ENCODE assay signal across 9 cellular contexts in the genomic region with DNA sequence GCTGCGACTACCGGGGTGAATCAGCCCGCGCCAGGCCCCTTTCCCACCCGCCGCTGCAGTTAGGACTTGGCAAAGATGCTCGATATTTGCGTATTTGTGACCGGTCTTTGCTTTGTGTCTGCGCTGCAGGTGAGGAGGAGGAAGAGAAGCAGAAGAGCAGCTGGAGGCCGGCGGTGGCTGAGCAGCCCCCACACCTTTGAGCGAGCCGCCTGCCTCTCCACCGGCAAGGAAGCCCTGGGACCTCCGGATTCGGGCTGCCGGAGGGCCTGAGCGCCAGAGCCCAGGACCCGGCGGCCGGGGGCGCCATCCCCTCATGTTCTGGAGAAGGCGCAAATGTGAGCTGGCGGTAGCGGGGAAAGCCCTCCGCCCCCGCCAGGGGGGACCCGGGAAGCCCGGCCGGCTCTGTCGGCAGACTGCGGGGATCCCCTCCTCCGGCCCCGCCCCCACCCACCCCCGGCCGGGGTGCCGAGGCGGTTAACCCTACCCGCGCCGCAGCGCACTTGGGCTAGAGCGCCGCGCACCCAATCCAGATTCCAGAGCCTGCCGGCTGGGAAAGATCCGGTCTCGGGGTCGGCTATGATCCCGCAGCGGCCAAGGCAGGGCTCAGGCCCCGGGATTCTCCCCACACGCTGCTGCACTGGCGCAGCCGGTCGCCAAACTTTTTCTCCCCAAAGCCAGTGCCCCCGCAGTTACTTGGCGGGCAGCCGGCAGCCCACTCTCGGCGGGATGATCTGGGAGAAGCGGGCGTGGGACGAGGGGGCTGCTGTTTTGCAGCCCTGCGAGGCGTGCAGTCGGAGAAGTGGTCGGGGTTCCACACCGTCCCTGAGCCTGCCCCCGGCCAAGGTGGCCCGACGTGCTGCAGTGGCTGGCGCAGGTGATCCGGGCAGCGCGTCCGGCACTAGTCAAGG. TPM values are rescaled to one million over a fixed set of nuclear protein-coding genes. Genes with fewer than 3 reads are reported as not detected.
DNase-seq lines count a peak whose midpoint lies in the region; ATAC-seq and TF ChIP-seq lines count a peak whose summit lies in the region.
"Had no signal": no experiment of that assay in that cellular context is flagged by ENCODE, and none has a peak within 500 bp of the region (broad histone marks: within the 10 kb centered on the region; RNA-seq: fewer than 3 reads in every experiment).

No MANE protein-coding gene starts in this region.

- DNase-seq in NCI-H2081 (lab: John Stamatoyannopoulos, UW) (peak; percentile 48 to 50), NCI-H2081 treated with DMSO at 0.1 percent for 48 hours (lab: John Stamatoyannopoulos, UW) (no peak), SK-MEL-5 (ENCODE audit: low read depth, low spot score) (peak; percentile 76), globus pallidus (ENCODE audit: low spot score) (peak; percentile 56), UCSD-AML1 (lab: John Stamatoyannopoulos, UW; ENCODE audit: unreplicated experiment) (no peak), KG1 (lab: John Stamatoyannopoulos, UW) (no peak)
- DNase-seq: activated B cell treated with CpG ODN at 0.5 μM for 24 hours had no signal

- peak overlapping the region; percentile 64 for H3K27ac ChIP-seq in parathyroid adenoma

- peak overlapping the region; percentile 56 for H3K4me3 ChIP-seq in parathyroid adenoma (ENCODE audit: low read depth, low read length)

- H3K9me3 ChIP-seq in parathyroid adenoma (ENCODE audit: control insufficient read depth, low read length): no peaks in the 10 kb centered on the region

- peak; percentile 38 for ATAC-seq in HG02973 (IDR thresholded peaks at IDR 0.05; ENCODE audit: unreplicated experiment)

- in situ Hi-C loops in SK-MEL-5 (cut with HindIII; ENCODE audit: low pct_unique_long_range_greater_than_20kb, low sequenced_read_pairs): no loop called here

- peak overlapping the region; percentile 94 for H2AFZ ChIP-seq in parathyroid adenoma

- peak overlapping the region; percentile 85 for H3K4me2 ChIP-seq in parathyroid adenoma (ENCODE audit: low read length)

- H3K9ac ChIP-seq in parathyroid adenoma: no peak overlapping the region

- peak; percentile 21 for TF ChIP-seq CTCF in parathyroid adenoma (IDR thresholded peaks at IDR 0.05)

- no peaks in the 10 kb centered on the region for H3K79me2 ChIP-seq in parathyroid adenoma

- H3K4me1 ChIP-seq in parathyroid adenoma: peaks cover 6% of the 10 kb centered on the region

- H3K36me3 ChIP-seq in parathyroid adenoma (ENCODE audit: control insufficient read depth, insufficient read depth, low read length): no peaks in the 10 kb centered on the region

- H3K27me3 ChIP-seq in parathyroid adenoma (ENCODE audit: control insufficient read depth, insufficient read depth, low read length): no peaks in the 10 kb centered on the region

RNA-seq across cellular contexts. Expression of a gene that starts 0.8 kb away (rescaled TPM):
- 15.8 and 16.0 TPM in 2 replicates for total RNA-seq in SK-MEL-5 (2014; rRNA removed; shearing (Covaris generic))
- polyA plus RNA-seq in SK-MEL-5 (2015; cell fraction: cytosol; rRNA removed): 24.8 and 34.0 TPM in 2 replicates
- polyA plus RNA-seq in SK-MEL-5 (2015; cell fraction: nucleus; rRNA removed): 35.6 and 47.0 TPM in 2 replicates
- total RNA-seq: activated B cell treated with CpG ODN at 0.5 μM for 24 hours had no signal

Comparison
In these comparisons a context has a peak if more than half of its experiments do, and no peak if none do; other contexts are left out.
1. DNase-seq: peak in NCI-H2081 (2 of 2), SK-MEL-5 (single experiment) and globus pallidus (single experiment); none in NCI-H2081 treated with DMSO at 0.1 percent for 48 hours (single experiment), UCSD-AML1 (single experiment) and KG1 (single experiment).